8 cellular contexts compared by ENCODE assay signal in genomic region chr20:64049060-64049886, GRCh38. TPM values are rescaled to one million over a fixed set of nuclear protein-coding genes. Genes with fewer than 3 reads are reported as not detected.
DNase-seq lines count a peak whose midpoint lies in the region; TF ChIP-seq lines count a peak whose summit lies in the region.

Gene SOX18, minus strand, starts transcription at chr20:64049639. Its CDS starts 123 bp downstream, at chr20:64049516.

- H3K36me3 ChIP-seq in ES-I3 (ENCODE audit: insufficient read depth, low read length): no peaks in the 10 kb centered on the region

- peak within 1 kb of the TSS in 1 of 2 donors; percentile 79 for H3K27ac ChIP-seq in coronary artery

- no peaks in the 10 kb centered on the region for H3K9me3 ChIP-seq in ES-I3 (ENCODE audit: control insufficient read depth, insufficient read depth, low read length)

- peak within 1 kb of the TSS; percentile 69 for H3K4me3 ChIP-seq in coronary artery

- peak within 1 kb of the TSS; percentile 37 for H3K9ac ChIP-seq in ES-I3 (ENCODE audit: low read depth, low read length)

- TF ChIP-seq CTCF in coronary artery (IDR thresholded peaks at IDR 0.05): no peak

- DNase-seq in NOMO-1 treated with DMSO at 0.1 percent for 48 hours (lab: John Stamatoyannopoulos, UW; ENCODE audit: unreplicated experiment) (peak; percentile 20), coronary artery (ENCODE audit: low spot score) (no peak), mucosa of gallbladder (ENCODE audit: low spot score) (no peak), cortex of kidney (lab: John Stamatoyannopoulos, UW) (no peak), H4 (ENCODE audit: low spot score) (no peak), NCI-H1105 treated with DMSO at 0.1 percent for 48 hours (lab: John Stamatoyannopoulos, UW) (no peak)
- no peak for DNase-seq in effector CD4-positive, alpha-beta T cell

- peaks cover 25% of the 10 kb centered on the region; the same call in 1 of the 2 replicates for H3K4me1 ChIP-seq in ES-I3 (ENCODE audit: insufficient read depth, low read length)

RNA-seq across cellular contexts. Expression of gene SOX18, which starts in this region (rescaled TPM):
- 30.1 TPM for total RNA-seq in mucosa of gallbladder
- total RNA-seq in H4 (2014; rRNA removed; shearing (Covaris generic)): 0.19 TPM in 1 of 2 replicates, not detected in the other

Comparison
In these comparisons a context has a peak if more than half of its experiments do, and no peak if none do; other contexts are left out.
1. RNA of gene SOX18 (total RNA-seq): 30.1 TPM in mucosa of gallbladder (single experiment); 0.19 TPM in H4; every median in the first group is over 10 times any median in the second.